30 cellular contexts compared by ENCODE assay signal in the genomic region with DNA sequence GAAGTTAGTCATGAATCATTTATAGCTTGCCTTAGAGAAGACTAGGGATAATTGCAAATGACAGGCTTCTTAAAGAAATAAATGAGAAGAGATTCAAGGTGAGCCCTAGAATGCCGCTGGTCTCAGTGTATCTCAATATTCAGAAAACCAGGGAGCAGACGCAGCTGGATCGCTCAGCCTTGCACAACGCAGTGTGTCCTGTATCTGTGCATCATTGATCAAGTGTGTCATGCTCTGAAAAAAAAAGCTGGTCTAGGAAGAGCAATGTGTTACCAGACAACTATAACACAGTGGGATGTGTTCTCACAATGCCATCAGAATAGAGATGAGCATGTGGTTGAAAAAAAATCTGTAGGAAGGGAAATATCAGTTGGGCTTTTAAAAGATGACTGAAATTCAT.
"Had no signal": no experiment of that assay in that cellular context is flagged by ENCODE, and none has a peak within 500 bp of the region (broad histone marks: within the 10 kb centered on the region; RNA-seq: fewer than 3 reads in every experiment).

No MANE protein-coding gene starts in this region.

- H3K27me3 ChIP-seq: left lung, neural progenitor cell, neutrophil, stomach, suprapubic skin, tibial artery, upper lobe of right lung had no signal

- H3K4me3 ChIP-seq: left lung, lower lobe of right lung, neural progenitor cell, skin epidermis, stomach, suprapubic skin, thoracic aorta, tibial artery, upper lobe of right lung had no signal

- H3K36me3 ChIP-seq: left lung, lower lobe of right lung, neural progenitor cell, neutrophil, stomach, suprapubic skin, thoracic aorta, tibial artery, upper lobe of right lung had no signal

- DNase-seq: hypothalamus; immature natural killer cell; kidney; left colon; left lung; lower lobe of right lung; mesendoderm; naive B cell; natural killer cell; nephron progenitor cell; occipital lobe; retina; right cardiac atrium; stimulated activated CD4-positive, alpha-beta T cell treated with anti-CD3 and anti-CD28 coated beads, Interleukin-12 subunit alpha, Interleukin-12 subunit beta, amount 100 ng/mL, for 4 hours; stimulated activated CD4-positive, alpha-beta T cell treated with anti-CD3 and anti-CD28 coated beads, Interleukin-15, amount 100 ng/mL, for 24 hours; stimulated activated CD4-positive, alpha-beta T cell treated with anti-CD3 and anti-CD28 coated beads, Interleukin-2, amount 100 ng/mL, for 24 hours; stimulated activated CD4-positive, alpha-beta T cell treated with anti-CD3 and anti-CD28 coated beads, Interleukin-4, amount 100 ng/mL, for 1 hour; stimulated activated naive B cell treated with anti-CD40 and anti-IgM and Interleukin-4, amounts not matched to agents 10 μg/mL and 1 μg/mL and 100 μg/mL, for 72 hours; stimulated activated naive CD8-positive, alpha-beta T cell treated with anti-CD3 and anti-CD28 coated beads, Interleukin-15, Interleukin-2, amounts not matched to agents 100 U/mL and 50 U/mL, for 24 hours; stomach; tibial artery; trophoblast cell; upper lobe of right lung had no signal

- ATAC-seq: left colon; left lung; lower lobe of right lung; natural killer cell; right cardiac atrium; sciatic nerve; stimulated activated naive B cell treated with anti-CD40 and anti-IgM and Interleukin-4, amounts not matched to agents 10 μg/mL and 1 μg/mL and 100 μg/mL, for 72 hours; stimulated activated naive CD8-positive, alpha-beta T cell treated with anti-CD3 and anti-CD28 coated beads, Interleukin-15, Interleukin-2, amounts not matched to agents 100 U/mL and 50 U/mL, for 24 hours; upper lobe of right lung had no signal

- H3K9me3 ChIP-seq: left lung, lower lobe of right lung, neutrophil, stomach, suprapubic skin, thoracic aorta, upper lobe of right lung had no signal

- H3K27ac ChIP-seq: left lung, lower lobe of right lung, neural progenitor cell, neutrophil, parathyroid adenoma, skin epidermis, stomach, suprapubic skin, thoracic aorta, tibial artery, upper lobe of right lung had no signal

- H3K4me2 ChIP-seq: neural progenitor cell had no signal

- H3K4me1 ChIP-seq: left lung, lower lobe of right lung, neural progenitor cell, parathyroid adenoma, stomach, suprapubic skin, tibial artery, upper lobe of right lung had no signal

- H3K9ac ChIP-seq: neural progenitor cell, parathyroid adenoma had no signal
